Comparison of ENCODE assay signal across 17 cellular contexts in genomic region chr9:134655101-134655500, GRCh38. TPM values are rescaled to one million over a fixed set of nuclear protein-coding genes. Genes with fewer than 3 reads are reported as not detected.
DNase-seq lines count a peak whose midpoint lies in the region; ATAC-seq, FAIRE-seq and TF ChIP-seq lines count a peak whose summit lies in the region.
"Had no signal": no experiment of that assay in that cellular context is flagged by ENCODE, and none has a peak within 500 bp of the region (broad histone marks: within the 10 kb centered on the region; RNA-seq: fewer than 3 reads in every experiment).

No MANE protein-coding gene starts in this region.

- H3F3A ChIP-seq in GM23248 (ENCODE audit: insufficient read depth): peaks cover 62% of the 10 kb centered on the region

- H3K4me3 ChIP-seq in A549 (no peak overlapping the region), GM23248 (no peak overlapping the region), RWPE2 (ENCODE audit: severe bottlenecking) (no peak overlapping the region), sigmoid colon (no peak overlapping the region), stomach (no peak overlapping the region)
- H3K4me3 ChIP-seq: SK-N-MC had no signal

- TF ChIP-seq RAD21 in A549 (conservative IDR thresholded peaks at IDR 0.05 in 1 of 2, IDR thresholded peaks at IDR 0.05 in 1 of 2): no peak

- H3K27ac ChIP-seq in A549 (peak overlapping the region in 1 of 2 experiments; percentile 60; a peak in 2 of 6 replicates), GM23248 (peak overlapping the region; percentile 21; the same call in 1 of the 2 replicates), RWPE2 (ENCODE audit: poor library complexity, severe bottlenecking) (peak overlapping the region; percentile 9), sigmoid colon (peak overlapping the region in 1 of 4 donors; percentile 41), stomach (peak overlapping the region in 1 of 5 donors; percentile 16)
- H3K27ac ChIP-seq: SK-N-MC had no signal

- no peaks in the 10 kb centered on the region for H3K27me3 Mint-ChIP-seq in activated naive CD8-positive, alpha-beta T cell treated with anti-CD3 and anti-CD28 coated beads, Interleukin-2, amount 50 U/mL, for 24 hours
- H3K27me3 Mint-ChIP-seq: CD4-positive, alpha-beta memory T cell had no signal

- peak; percentile 22 to 28; a peak in 4 of 6 replicates for ATAC-seq in A549
- no peak for ATAC-seq in RWPE2 (ENCODE audit: low read depth)
- no peak for ATAC-seq in HG03097 (IDR thresholded peaks at IDR 0.05; ENCODE audit: low FRiP score, unreplicated experiment)
- ATAC-seq in activated naive CD8-positive, alpha-beta T cell treated with anti-CD3 and anti-CD28 coated beads, Interleukin-2, amount 50 U/mL, for 24 hours: no peak
- ATAC-seq: Right ventricle myocardium inferior had no signal

- H3K9me3 Mint-ChIP-seq in activated naive CD8-positive, alpha-beta T cell treated with anti-CD3 and anti-CD28 coated beads, Interleukin-2, amount 50 U/mL, for 24 hours: no peaks in the 10 kb centered on the region

- no peaks in the 10 kb centered on the region for H3K9me2 ChIP-seq in GM23248 (ENCODE audit: insufficient read depth)

- H3K36me3 ChIP-seq in GM23248 (ENCODE audit: low read depth): peaks cover under 1% of the 10 kb centered on the region; the same call in 1 of the 2 replicates
- no peaks in the 10 kb centered on the region for H3K36me3 ChIP-seq in RWPE2 (ENCODE audit: low read depth)
- peaks cover 0 to 8% (median 0%) of the 10 kb centered on the region in 4 donors for H3K36me3 ChIP-seq in sigmoid colon
- H3K36me3 ChIP-seq in stomach: no peaks in the 10 kb centered on the region

- no peak overlapping the region for H3K4me2 ChIP-seq in A549
- no peak overlapping the region for H3K4me2 ChIP-seq in GM23248 (ENCODE audit: unreplicated experiment)

- TF ChIP-seq EP300 in A549 (IDR thresholded peaks at IDR 0.05) (no peak), sigmoid colon (IDR thresholded peaks at IDR 0.05) (no peak), stomach (IDR thresholded peaks at IDR 0.05) (no peak)

- H3K9me3 ChIP-seq in A549 (peaks cover 2% of the 10 kb centered on the region), GM23248 (ENCODE audit: low read depth) (no peaks in the 10 kb centered on the region), RWPE2 (ENCODE audit: severe bottlenecking) (no peaks in the 10 kb centered on the region), sigmoid colon (no peaks in the 10 kb centered on the region), stomach (no peaks in the 10 kb centered on the region)

- H3K27me3 ChIP-seq in GM23248 (replicated peaks; ENCODE audit: insufficient read depth) (no peaks in the 10 kb centered on the region), RWPE2 (ENCODE audit: insufficient read depth, poor library complexity, severe bottlenecking) (no peaks in the 10 kb centered on the region), sigmoid colon (no peaks in the 10 kb centered on the region), stomach (peaks cover 0 to 6% (median 3%) of the 10 kb centered on the region in 3 donors)

- H3K4me3 Mint-ChIP-seq in activated naive CD8-positive, alpha-beta T cell treated with anti-CD3 and anti-CD28 coated beads, Interleukin-2, amount 50 U/mL, for 24 hours: no peak overlapping the region
- H3K4me3 Mint-ChIP-seq: CD4-positive, alpha-beta memory T cell had no signal

- no peaks in the 10 kb centered on the region for H3K36me3 Mint-ChIP-seq in activated naive CD8-positive, alpha-beta T cell treated with anti-CD3 and anti-CD28 coated beads, Interleukin-2, amount 50 U/mL, for 24 hours (ENCODE audit: low read depth)
- H3K36me3 Mint-ChIP-seq: CD4-positive, alpha-beta memory T cell had no signal

- H3K4me1 Mint-ChIP-seq in activated naive CD8-positive, alpha-beta T cell treated with anti-CD3 and anti-CD28 coated beads, Interleukin-2, amount 50 U/mL, for 24 hours: no peaks in the 10 kb centered on the region
- H3K4me1 Mint-ChIP-seq: CD4-positive, alpha-beta memory T cell had no signal

- POLR2A ChIA-PET in A549 (lab: Yijun Ruan, JAX): no interaction called here

- no peak for TF ChIP-seq CTCF in A549 (IDR thresholded peaks at IDR 0.05)
- TF ChIP-seq CTCF in RWPE2 (IDR thresholded peaks at IDR 0.05; ENCODE audit: poor library complexity, severe bottlenecking): no peak
- no peak for TF ChIP-seq CTCF in sigmoid colon (IDR thresholded peaks at IDR 0.05)
- no peak for TF ChIP-seq CTCF in stomach (IDR thresholded peaks at IDR 0.05)

- H3K27ac Mint-ChIP-seq in activated naive CD8-positive, alpha-beta T cell treated with anti-CD3 and anti-CD28 coated beads, Interleukin-2, amount 50 U/mL, for 24 hours: no peak overlapping the region
- H3K27ac Mint-ChIP-seq: CD4-positive, alpha-beta memory T cell had no signal

- CTCF ChIA-PET in A549 (lab: Yijun Ruan, JAX): interaction anchor here (0.6 to 4.7 kb wide), 10 partner anchors 10 to 212 kb away, joined by 3 to 45 read pairs (median 4); no protein-coding TSS in a partner anchor

- in situ Hi-C loops in GM23248 (cut with MboI): loop anchor here (25.0 kb wide), 1 partner anchor 193 kb away; no protein-coding TSS in a partner anchor

- H3K79me2 ChIP-seq in GM23248 (ENCODE audit: insufficient read depth): peaks cover 91% of the 10 kb centered on the region

- TF ChIP-seq POLR2A in A549 (IDR thresholded peaks at IDR 0.05; ENCODE audit: low read length) (no peak), sigmoid colon (IDR thresholded peaks at IDR 0.05) (no peak), stomach (IDR thresholded peaks at IDR 0.05) (no peak), GM12892 (IDR thresholded peaks at IDR 0.05; ENCODE audit: low read depth, low read length) (no peak)

- H3K4me1 ChIP-seq in A549 (peaks cover 35% of the 10 kb centered on the region), GM23248 (ENCODE audit: insufficient read depth) (peaks cover 9% of the 10 kb centered on the region), RWPE2 (ENCODE audit: insufficient read depth, poor library complexity, severe bottlenecking) (peaks cover 4% of the 10 kb centered on the region), sigmoid colon (peaks cover 0 to 88% (median 73%) of the 10 kb centered on the region in 4 donors), stomach (peaks cover 0 to 74% (median 32%) of the 10 kb centered on the region in 4 donors)

- H4K20me1 ChIP-seq in GM23248 (ENCODE audit: insufficient read depth): peaks cover 14% of the 10 kb centered on the region; the same call in 1 of the 2 replicates

- no peak overlapping the region for H2AFZ ChIP-seq in GM23248

- H3K9ac ChIP-seq in GM23248: no peak overlapping the region

- DNase-seq in A549 (ENCODE audit: low read depth in 1 of 2, low spot score in 1 of 2): no peak
- no peak for DNase-seq in GM23248
- DNase-seq in RWPE2 (ENCODE audit: low spot score): no peak
- DNase-seq in sigmoid colon: peak; percentile 50
- DNase-seq in stomach: no peak
- no peak for DNase-seq in GM12892 (ENCODE audit: insufficient read length)
- no peak for DNase-seq in activated naive CD8-positive, alpha-beta T cell treated with anti-CD3 and anti-CD28 coated beads, Interleukin-2, amount 50 U/mL, for 24 hours
- DNase-seq: CD4-positive, alpha-beta memory T cell; NCI-H1436 treated with DMSO at 0.1 percent for 48 hours; NCI-H2081 treated with DMSO at 0.1 percent for 48 hours; NCI-H2227 treated with DMSO at 0.1 percent for 48 hours; NCI-H524 treated with DMSO at 0.1 percent for 48 hours; NK-92 treated with Interleukin-12 subunit alpha and Interleukin-12 subunit beta, amount 100 ng/mL, for 24 hours had no signal

- intact Hi-C loops in sigmoid colon (cut with DNase I): no loop called here
- intact Hi-C loops in stomach (cut with DNase I; ENCODE audit: low total_unique reads): no loop called here

- WGBS in A549 (ENCODE audit: missing lambda C conversion rate): 55% methylated on average over 11 of the region's 11 CpGs
- WGBS in GM23248 (ENCODE audit: low coverage in 1 of 2, low lambda C conversion rate in 2 of 2, missing lambda C conversion rate in 2 of 2), 2 experiments: 51 to 53% methylated on average over 8 to 11 of the region's 11 CpGs
- WGBS in sigmoid colon, 2 donors: 38 to 65% methylated on average over 11 of the region's 11 CpGs
- WGBS in stomach, 5 donors: 48 to 65% (median 61%) methylated on average over 11 of the region's 11 CpGs

- FAIRE-seq in A549 (lab: Jason Lieb, UNC) (no peak), GM12892 (lab: Jason Lieb, UNC) (no peak)
- FAIRE-seq: H1 had no signal

TF ChIP-seq in A549, 52 proteins besides CTCF, POLR2A, EP300 and RAD21:
- TF ChIP-seq HDAC2 (IDR thresholded peaks at IDR 0.05): no peak
- TF ChIP-seq RFX5 (IDR thresholded peaks at IDR 0.05): no peak
- TF ChIP-seq HMGXB4 (CRISPR knock-in tag; IDR thresholded peaks at IDR 0.05; ENCODE audit: borderline replicate concordance): no peak
- no peak for TF ChIP-seq FOSB (CRISPR knock-in tag; IDR thresholded peaks at IDR 0.05)
- TF ChIP-seq HEYL (CRISPR knock-in tag; IDR thresholded peaks at IDR 0.05): no peak
- TF ChIP-seq JUN (IDR thresholded peaks at IDR 0.05): no peak
- no peak for TF ChIP-seq MAFK (IDR thresholded peaks at IDR 0.05; ENCODE audit: partially characterized antibody)

RNA-seq across cellular contexts. Expression of gene COL5A1, which starts 13.5 kb away (rescaled TPM):
- 15.2 and 16.1 TPM in 2 replicates for polyA plus RNA-seq in A549 (2011; rRNA removed)
- polyA plus RNA-seq in A549 (2012; cell fraction: cytosol; rRNA removed): 19.4 and 22.8 TPM in 2 replicates
- 109 and 117 TPM in 2 replicates for polyA plus RNA-seq in A549 (2012; cell fraction: nucleus; rRNA removed)
- polyA plus RNA-seq in A549 (2017; fragmentation: RNase III; extraction: RNeasy Plus Mini Kit Qiagen cat#74134 plus additional on column Dnase treatment): 50.7 to 72.3 TPM (median 67.5 TPM) in 3 replicates
- polyA minus RNA-seq in A549 (2011; rRNA and poly(A)+ RNA removed): 18.7 and 27.1 TPM in 2 replicates
- total RNA-seq in GM23248 (2014; rRNA removed; shearing (Covaris generic)): 812 and 897 TPM in 2 replicates
- 206 and 211 TPM in 2 replicates for polyA plus RNA-seq in GM23248 (2016; fragmentation: Nextera tagmentation; extraction: Ambion mirVana)
- total RNA-seq in sigmoid colon: 100 to 1,000 TPM in 1 of 4 donors, 10 to 100 TPM in 3; 24.2 to 168 (median 59.4) TPM
- polyA plus RNA-seq in sigmoid colon: 10 to 100 TPM in 1 of 3 donors, 1 to 10 TPM in 2; 4.2 to 13.2 (median 4.4) TPM
- 100 to 1,000 TPM in 2 of 5 donors, 10 to 100 TPM in 3; 17.5 to 205 (median 48.2) TPM for total RNA-seq in stomach
- 10 to 100 TPM in 2 of 3 donors, 1 to 10 TPM in 1; 7.3 to 17.4 (median 17.3) TPM for polyA plus RNA-seq in stomach
- polyA plus RNA-seq in GM12892 (2012; ENCODE audit: missing spikeins): 3.1 TPM

Comparison
In these comparisons a context has a peak if more than half of its experiments do, and no peak if none do; other contexts are left out.
1. ATAC-seq: peak in A549 (2 of 2); none in RWPE2 (single experiment), HG03097 (single experiment) and activated naive CD8-positive, alpha-beta T cell treated with anti-CD3 and anti-CD28 coated beads, Interleukin-2, amount 50 U/mL, for 24 hours (single experiment).